Comparison of ENCODE assay signal across 29 cellular contexts in the genomic region with DNA sequence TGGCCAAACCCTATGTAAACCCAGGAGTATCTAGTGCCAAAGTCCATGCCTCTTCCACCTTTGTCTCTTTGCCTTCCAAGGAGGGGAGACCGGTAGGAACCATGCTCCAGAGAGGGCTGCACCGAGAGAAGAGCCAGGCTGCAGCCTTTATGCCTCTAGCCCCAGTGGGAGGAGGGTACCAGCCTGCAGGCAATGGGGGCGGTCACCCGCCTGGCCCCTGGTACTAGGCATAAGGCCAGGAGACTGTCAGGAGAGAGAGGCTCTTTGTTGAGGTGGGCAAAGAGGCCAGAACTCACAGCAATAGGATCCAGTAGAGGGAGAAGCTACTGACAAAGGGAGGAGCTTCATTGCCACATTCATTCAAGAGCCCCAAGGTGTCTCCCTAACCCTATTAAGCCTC.
"Had no signal": no experiment of that assay in that cellular context is flagged by ENCODE, and none has a peak within 500 bp of the region (broad histone marks: within the 10 kb centered on the region; RNA-seq: fewer than 3 reads in every experiment).

No MANE protein-coding gene starts in this region.

- H3K4me3 Mint-ChIP-seq: activated CD8-positive, alpha-beta T cell treated with anti-CD3 and anti-CD28 coated beads for 36 hours; activated T-cell treated with anti-CD3 and anti-CD28 coated beads, Interleukin-2, amount 50 U/mL, for 4 hours; activated T-helper 17 cell treated with anti-CD3 and anti-CD28 coated beads, Interleukin-2, amount 50 U/mL, for 72 hours; nephron; stimulated activated effector memory CD8-positive, alpha-beta T cell treated with anti-CD3 and anti-CD28 coated beads, Interleukin-12 subunit alpha, Interleukin-12 subunit beta, amount 100 ng/mL, for 72 hours; stimulated activated naive CD8-positive, alpha-beta T cell treated with anti-CD3 and anti-CD28 coated beads, Interleukin-15, Interleukin-2, amounts not matched to agents 100 ng/mL and 50 ng/mL, for 24 hours; T-helper 17 cell had no signal

- H3K27me3 Mint-ChIP-seq: activated CD8-positive, alpha-beta T cell treated with anti-CD3 and anti-CD28 coated beads for 36 hours; activated T-helper 17 cell treated with anti-CD3 and anti-CD28 coated beads, Interleukin-2, amount 50 U/mL, for 72 hours; stimulated activated naive CD8-positive, alpha-beta T cell treated with anti-CD3 and anti-CD28 coated beads, Interleukin-15, Interleukin-2, amounts not matched to agents 100 ng/mL and 50 ng/mL, for 24 hours had no signal

- H3K4me2 ChIP-seq: hepatocyte had no signal

- H3K9me3 ChIP-seq: gastrocnemius medialis, left ventricle myocardium inferior, neutrophil, ovary, thoracic aorta had no signal

- H3K4me1 ChIP-seq: gastrocnemius medialis had no signal

- H3K79me2 ChIP-seq: hepatocyte had no signal

- H3K4me3 ChIP-seq: gastrocnemius medialis, hepatocyte, left ventricle myocardium inferior, lung, ovary, skin epidermis, thoracic aorta had no signal

- H3K27ac Mint-ChIP-seq: activated CD8-positive, alpha-beta T cell treated with anti-CD3 and anti-CD28 coated beads for 36 hours; activated T-helper 17 cell treated with anti-CD3 and anti-CD28 coated beads, Interleukin-2, amount 50 U/mL, for 72 hours; nephron; progenitor cell of endocrine pancreas; stimulated activated effector memory CD8-positive, alpha-beta T cell treated with anti-CD3 and anti-CD28 coated beads, Interleukin-12 subunit alpha, Interleukin-12 subunit beta, amount 100 ng/mL, for 72 hours; stimulated activated naive CD8-positive, alpha-beta T cell treated with anti-CD3 and anti-CD28 coated beads, Interleukin-15, Interleukin-2, amounts not matched to agents 100 ng/mL and 50 ng/mL, for 24 hours; T-helper 17 cell had no signal

- H3K36me3 ChIP-seq: gastrocnemius medialis, left ventricle myocardium inferior, neutrophil, ovary, thoracic aorta had no signal

- H3K27me3 ChIP-seq: gastrocnemius medialis, hepatocyte, neutrophil, ovary had no signal

- DNase-seq: activated CD4-positive, alpha-beta T cell treated with anti-CD3 and anti-CD28 coated beads, Interleukin-2, amount 50 U/mL, for 1 hour; activated CD4-positive, CD25-positive, alpha-beta regulatory T cell treated with anti-CD3 and anti-CD28 coated beads, Interleukin-2, amount 50 U/mL, for 72 hours; activated CD8-positive, alpha-beta T cell treated with anti-CD3 and anti-CD28 coated beads for 36 hours; activated gamma-delta T cell treated with Interleukin-2 at 50 U/mL for 16 hours; activated naive CD4-positive, alpha-beta T cell treated with anti-CD3 and anti-CD28 coated beads, Interleukin-2, amount 50 U/mL, for 16 hours; activated T-cell treated with anti-CD3 and anti-CD28 coated beads, Interleukin-2, amount 50 U/mL, for 4 hours; amniotic stem cell; central memory CD4-positive, alpha-beta T cell; dermis blood vessel endothelial cell; effector CD4-positive, alpha-beta T cell; gastrocnemius medialis; islet precursor cell; left ventricle myocardium inferior; ovary; stimulated activated CD4-positive, alpha-beta T cell treated with anti-CD3 and anti-CD28 coated beads, Interleukin-12 subunit alpha, Interleukin-12 subunit beta, amount 100 ng/mL, for 4 hours; stimulated activated CD4-positive, alpha-beta T cell treated with anti-CD3 and anti-CD28 coated beads, Interleukin-4, amount 100 ng/mL, for 24 hours; T-helper 17 cell; T1000; trophoblast cell had no signal

- H3K9me3 Mint-ChIP-seq: activated CD8-positive, alpha-beta T cell treated with anti-CD3 and anti-CD28 coated beads for 36 hours; activated T-cell treated with anti-CD3 and anti-CD28 coated beads, Interleukin-2, amount 50 U/mL, for 4 hours; activated T-helper 17 cell treated with anti-CD3 and anti-CD28 coated beads, Interleukin-2, amount 50 U/mL, for 72 hours; nephron; stimulated activated effector memory CD8-positive, alpha-beta T cell treated with anti-CD3 and anti-CD28 coated beads, Interleukin-12 subunit alpha, Interleukin-12 subunit beta, amount 100 ng/mL, for 72 hours; stimulated activated naive CD8-positive, alpha-beta T cell treated with anti-CD3 and anti-CD28 coated beads, Interleukin-15, Interleukin-2, amounts not matched to agents 100 ng/mL and 50 ng/mL, for 24 hours had no signal

- H3K27ac ChIP-seq: gastrocnemius medialis, hepatocyte, left ventricle myocardium inferior, neutrophil, ovary, skin epidermis, thoracic aorta had no signal

- H3K36me3 Mint-ChIP-seq: stimulated activated effector memory CD8-positive, alpha-beta T cell treated with anti-CD3 and anti-CD28 coated beads, Interleukin-12 subunit alpha, Interleukin-12 subunit beta, amount 100 ng/mL, for 72 hours had no signal

- H3K4me1 Mint-ChIP-seq: activated T-helper 17 cell treated with anti-CD3 and anti-CD28 coated beads, Interleukin-2, amount 50 U/mL, for 72 hours; nephron; stimulated activated effector memory CD8-positive, alpha-beta T cell treated with anti-CD3 and anti-CD28 coated beads, Interleukin-12 subunit alpha, Interleukin-12 subunit beta, amount 100 ng/mL, for 72 hours had no signal

- H2AFZ ChIP-seq: hepatocyte had no signal
